ENCODE assay signal across 20 cellular contexts in genomic region chr14:101897326-101897725, GRCh38.
"Had no signal": no experiment of that assay in that cellular context is flagged by ENCODE, and none has a peak within 500 bp of the region (broad histone marks: within the 10 kb centered on the region; RNA-seq: fewer than 3 reads in every experiment).

No MANE protein-coding gene starts in this region.

- H3K27me3 ChIP-seq: esophagus muscularis mucosa, gastrocnemius medialis, heart right ventricle, stomach, transverse colon had no signal

- ATAC-seq: gastrocnemius medialis, heart right ventricle, left lobe of liver, psoas muscle, sciatic nerve had no signal

- H3K27ac Mint-ChIP-seq: mesothelial cell of epicardium, nephron progenitor cell had no signal

- H3K9me3 ChIP-seq: esophagus muscularis mucosa, gastrocnemius medialis, heart right ventricle, psoas muscle, stomach, thoracic aorta, transverse colon had no signal

- H3K4me1 ChIP-seq: esophagus muscularis mucosa, stomach had no signal

- H3K4me1 Mint-ChIP-seq: mesothelial cell of epicardium, nephron progenitor cell had no signal

- H3K4me3 Mint-ChIP-seq: mesothelial cell of epicardium, nephron progenitor cell had no signal

- H3K9me3 Mint-ChIP-seq: mesothelial cell of epicardium, nephron progenitor cell had no signal

- DNase-seq: effector memory CD4-positive, alpha-beta T cell; gastrocnemius medialis; heart right ventricle; islet precursor cell; mammary epithelial cell; nephron progenitor cell; psoas muscle; retina; stimulated activated CD4-positive, alpha-beta T cell treated with anti-CD3 and anti-CD28 coated beads, Interleukin-2, amount 100 ng/mL, for 24 hours; stimulated activated CD4-positive, alpha-beta T cell treated with anti-CD3 and anti-CD28 coated beads, Interleukin-4, amount 100 ng/mL, for 4 hours; stimulated activated naive CD4-positive, alpha-beta T cell; stomach; substantia nigra; transverse colon had no signal

- H3K4me3 ChIP-seq: esophagus muscularis mucosa, gastrocnemius medialis, heart right ventricle, psoas muscle, stomach, thoracic aorta, transverse colon had no signal

- H3K27ac ChIP-seq: epithelial cell of prostate, esophagus muscularis mucosa, gastrocnemius medialis, heart right ventricle, psoas muscle, stomach, thoracic aorta, transverse colon had no signal
